15 cellular contexts compared by ENCODE assay signal in genomic region chr16:11581677-11582076, GRCh38. TPM values are rescaled to one million over a fixed set of nuclear protein-coding genes. Genes with fewer than 3 reads are reported as not detected.
DNase-seq lines count a peak whose midpoint lies in the region; ATAC-seq and TF ChIP-seq lines count a peak whose summit lies in the region.
"Had no signal": no experiment of that assay in that cellular context is flagged by ENCODE, and none has a peak within 500 bp of the region (broad histone marks: within the 10 kb centered on the region; RNA-seq: fewer than 3 reads in every experiment).

No MANE protein-coding gene starts in this region.

- peaks cover 96% of the 10 kb centered on the region for H3K79me2 ChIP-seq in MM.1S (ENCODE audit: low read length)

- peaks cover 70% of the 10 kb centered on the region for H3K4me1 Mint-ChIP-seq in activated CD8-positive, alpha-beta memory T cell treated with anti-CD3 and anti-CD28 coated beads, Interleukin-2, amount 10 ng/mL, durations not matched to agents 7 days and 5 days
- H3K4me1 Mint-ChIP-seq in stimulated activated effector memory CD8-positive, alpha-beta T cell treated with anti-CD3 and anti-CD28 coated beads, Interleukin-12 subunit alpha, Interleukin-12 subunit beta, amount 100 ng/mL, for 72 hours, result peaks cover 66% of the 10 kb centered on the region

- peak overlapping the region; percentile 86; the same call in 1 of the 2 replicates for H3K9ac ChIP-seq in MM.1S (ENCODE audit: low read length)

- H3K4me2 ChIP-seq in MM.1S (ENCODE audit: low read depth, low read length), result peak overlapping the region; percentile 85; the same call in 1 of the 2 replicates

- peaks cover 52% of the 10 kb centered on the region for H3F3A ChIP-seq in MM.1S (ENCODE audit: insufficient read depth, low read length)

- H3K27ac ChIP-seq in MM.1S (ENCODE audit: low read length), result peak overlapping the region; percentile 73; the same call in 1 of the 2 replicates
- peak overlapping the region; percentile 9 for H3K27ac ChIP-seq in effector memory CD4-positive, alpha-beta T cell (ENCODE audit: insufficient read depth, low read length, poor library complexity, severe bottlenecking)
- H3K27ac ChIP-seq: adrenal gland had no signal

- DNase-seq in activated CD8-positive, alpha-beta memory T cell treated with anti-CD3 and anti-CD28 coated beads, Interleukin-2, amount 10 ng/mL, durations not matched to agents 7 days and 5 days, result no peak
- DNase-seq in activated CD8-positive, alpha-beta memory T cell treated with anti-CD3 and anti-CD28 coated beads for 24 hours, result no peak
- peak; percentile 32 for DNase-seq in MM.1S
- DNase-seq in effector memory CD4-positive, alpha-beta T cell, result no peak
- no peak for DNase-seq in stimulated activated effector memory CD8-positive, alpha-beta T cell treated with anti-CD3 and anti-CD28 coated beads, Interleukin-12 subunit alpha, Interleukin-12 subunit beta, amount 100 ng/mL, for 72 hours (ENCODE audit: low spot score in 2 of 2)
- no peak for DNase-seq in foreskin melanocyte
- DNase-seq in Right ventricle myocardium superior, result no peak
- no peak for DNase-seq in NCI-H345 treated with DMSO at 0.1 percent for 48 hours (lab: John Stamatoyannopoulos, UW; ENCODE audit: unreplicated experiment)
- DNase-seq: ACHN; activated CD4-positive, alpha-beta T cell treated with anti-CD3 and anti-CD28 coated beads, Interleukin-2, amount 50 U/mL, for 1 hour; adrenal gland; posterior cingulate gyrus; upper lobe of left lung had no signal

- H3K9me3 ChIP-seq in MM.1S (replicated peaks; ENCODE audit: insufficient read depth, low read length), result no peaks in the 10 kb centered on the region
- no peaks in the 10 kb centered on the region for H3K9me3 ChIP-seq in effector memory CD4-positive, alpha-beta T cell (ENCODE audit: control insufficient read depth, low read length)
- H3K9me3 ChIP-seq: adrenal gland, esophagus muscularis mucosa, upper lobe of left lung had no signal

- H4K20me1 ChIP-seq in MM.1S (ENCODE audit: insufficient read depth, low read length), result no peaks in the 10 kb centered on the region

- 0 out of 2 replicates have a peak, but pooled peaks cover 2% of the 10 kb centered on the region for H3K36me3 ChIP-seq in MM.1S (replicated peaks; ENCODE audit: insufficient read depth, low read length)
- no peaks in the 10 kb centered on the region for H3K36me3 ChIP-seq in effector memory CD4-positive, alpha-beta T cell (ENCODE audit: control insufficient read depth, insufficient read depth, low read length)
- H3K36me3 ChIP-seq: adrenal gland, esophagus muscularis mucosa had no signal

- peak overlapping the region; percentile 82 for H3K27ac Mint-ChIP-seq in activated CD8-positive, alpha-beta memory T cell treated with anti-CD3 and anti-CD28 coated beads, Interleukin-2, amount 10 ng/mL, durations not matched to agents 7 days and 5 days
- H3K27ac Mint-ChIP-seq in stimulated activated effector memory CD8-positive, alpha-beta T cell treated with anti-CD3 and anti-CD28 coated beads, Interleukin-12 subunit alpha, Interleukin-12 subunit beta, amount 100 ng/mL, for 72 hours, result peak overlapping the region; percentile 87

- H2AFZ ChIP-seq in MM.1S (ENCODE audit: low read length), result no peak overlapping the region

- H3K4me3 ChIP-seq in MM.1S (ENCODE audit: low read length), result peak overlapping the region; percentile 35; the same call in 1 of the 2 replicates
- no peak overlapping the region for H3K4me3 ChIP-seq in effector memory CD4-positive, alpha-beta T cell (ENCODE audit: insufficient read depth, low read depth, low read length, poor library complexity, severe bottlenecking)
- H3K4me3 ChIP-seq: adrenal gland, esophagus muscularis mucosa, lung, upper lobe of left lung had no signal

- no peaks in the 10 kb centered on the region for H3K27me3 ChIP-seq in MM.1S (replicated peaks; ENCODE audit: insufficient read depth, low read length)
- H3K27me3 ChIP-seq in effector memory CD4-positive, alpha-beta T cell (replicated peaks; ENCODE audit: control insufficient read depth, insufficient read depth, low read length, poor library complexity, severe bottlenecking), result no peaks in the 10 kb centered on the region
- H3K27me3 ChIP-seq: adrenal gland, esophagus muscularis mucosa, upper lobe of left lung had no signal

- peaks cover 47% of the 10 kb centered on the region for H3K4me1 ChIP-seq in MM.1S (ENCODE audit: low read length)
- peaks cover 48% of the 10 kb centered on the region for H3K4me1 ChIP-seq in effector memory CD4-positive, alpha-beta T cell (ENCODE audit: control insufficient read depth, insufficient read depth, low read length, poor library complexity, severe bottlenecking)

- H3K9me2 ChIP-seq in MM.1S (replicated peaks; ENCODE audit: insufficient read depth, low read length), result no peaks in the 10 kb centered on the region

- H3K27me3 Mint-ChIP-seq in activated CD8-positive, alpha-beta memory T cell treated with anti-CD3 and anti-CD28 coated beads, Interleukin-2, amount 10 ng/mL, durations not matched to agents 7 days and 5 days, result no peaks in the 10 kb centered on the region

- no peak for TF ChIP-seq CTCF in MM.1S (IDR thresholded peaks at IDR 0.05; ENCODE audit: low read length)

- intact Hi-C loops in Right ventricle myocardium superior (cut with DNase I), result no loop called here

- H3K4me3 Mint-ChIP-seq in activated CD8-positive, alpha-beta memory T cell treated with anti-CD3 and anti-CD28 coated beads, Interleukin-2, amount 10 ng/mL, durations not matched to agents 7 days and 5 days, result peak overlapping the region; percentile 57
- H3K4me3 Mint-ChIP-seq in stimulated activated effector memory CD8-positive, alpha-beta T cell treated with anti-CD3 and anti-CD28 coated beads, Interleukin-12 subunit alpha, Interleukin-12 subunit beta, amount 100 ng/mL, for 72 hours, result peak overlapping the region; percentile 78

- peaks cover 26% of the 10 kb centered on the region for H3K36me3 Mint-ChIP-seq in activated CD8-positive, alpha-beta memory T cell treated with anti-CD3 and anti-CD28 coated beads, Interleukin-2, amount 10 ng/mL, durations not matched to agents 7 days and 5 days
- peaks cover 84% of the 10 kb centered on the region for H3K36me3 Mint-ChIP-seq in stimulated activated effector memory CD8-positive, alpha-beta T cell treated with anti-CD3 and anti-CD28 coated beads, Interleukin-12 subunit alpha, Interleukin-12 subunit beta, amount 100 ng/mL, for 72 hours

- CTCF ChIA-PET in activated CD8-positive, alpha-beta memory T cell treated with anti-CD3 and anti-CD28 coated beads, Interleukin-2, amount 10 ng/mL, durations not matched to agents 7 days and 5 days (lab: Charles Lee), result interaction anchor here (0.9 to 4.0 kb wide), 9 partner anchors 9 to 174 kb away, joined by 3 to 30 read pairs (median 5); no protein-coding TSS in a partner anchor

- no peaks in the 10 kb centered on the region for H3K9me3 Mint-ChIP-seq in activated CD8-positive, alpha-beta memory T cell treated with anti-CD3 and anti-CD28 coated beads, Interleukin-2, amount 10 ng/mL, durations not matched to agents 7 days and 5 days (ENCODE audit: low read depth)
- no peaks in the 10 kb centered on the region for H3K9me3 Mint-ChIP-seq in stimulated activated effector memory CD8-positive, alpha-beta T cell treated with anti-CD3 and anti-CD28 coated beads, Interleukin-12 subunit alpha, Interleukin-12 subunit beta, amount 100 ng/mL, for 72 hours

- ATAC-seq in activated CD8-positive, alpha-beta memory T cell treated with anti-CD3 and anti-CD28 coated beads, Interleukin-2, amount 10 ng/mL, durations not matched to agents 7 days and 5 days, result no peak
- ATAC-seq in stimulated activated effector memory CD8-positive, alpha-beta T cell treated with anti-CD3 and anti-CD28 coated beads, Interleukin-12 subunit alpha, Interleukin-12 subunit beta, amount 100 ng/mL, for 72 hours, result no peak
- no peak for ATAC-seq in Right ventricle myocardium superior (ENCODE audit: poor library complexity)

RNA-seq across cellular contexts. Expression of gene LITAF, which starts 5.0 kb away (rescaled TPM):
- 100 to 1,000 TPM in 1 of 2 experiments, 10 to 100 TPM in 1; 91.4 to 155 TPM for total RNA-seq in activated CD8-positive, alpha-beta memory T cell treated with anti-CD3 and anti-CD28 coated beads, Interleukin-2, amount 10 ng/mL, durations not matched to agents 7 days and 5 days
- 74.3 TPM for total RNA-seq in Right ventricle myocardium superior
